Comparison of ENCODE assay signal across 19 cellular contexts in the genomic region with DNA sequence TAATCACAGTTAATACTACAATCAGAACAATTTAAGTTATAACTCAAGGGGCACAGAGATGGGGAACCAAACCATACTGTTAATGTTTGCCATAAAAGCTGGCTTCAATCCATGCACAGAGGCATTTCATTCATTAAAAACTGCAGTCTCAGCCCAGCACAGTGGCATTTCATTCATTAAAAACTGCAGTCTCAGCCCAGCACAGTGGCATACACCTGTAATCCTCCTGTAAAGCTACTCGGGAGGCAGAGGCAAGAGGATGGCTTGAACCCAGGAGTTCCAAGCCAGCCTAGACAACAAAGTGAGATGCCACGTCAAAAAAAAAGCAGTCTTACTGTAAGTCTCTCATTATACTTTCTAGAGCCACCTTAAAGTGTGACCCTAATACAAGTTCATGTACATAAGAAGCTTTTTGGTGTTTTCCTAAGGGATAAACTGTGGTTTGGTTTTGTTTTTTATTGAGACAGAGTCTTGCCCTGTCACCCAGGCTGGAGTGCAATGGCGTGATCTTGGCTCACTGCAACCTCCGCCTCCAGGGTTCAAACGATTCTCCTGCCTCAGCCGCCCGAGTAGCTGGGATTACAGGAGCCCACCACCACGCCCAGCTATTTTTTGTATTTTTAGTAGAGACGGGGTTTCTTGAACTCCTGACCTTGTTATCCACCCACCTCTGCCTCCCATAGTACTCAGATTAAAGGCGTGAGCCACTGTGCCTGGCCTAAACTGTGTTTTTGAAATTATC. TPM values are rescaled to one million over a fixed set of nuclear protein-coding genes. Genes with fewer than 3 reads are reported as not detected.
DNase-seq lines count a peak whose midpoint lies in the region; ATAC-seq and TF ChIP-seq lines count a peak whose summit lies in the region.
"Had no signal": no experiment of that assay in that cellular context is flagged by ENCODE, and none has a peak within 500 bp of the region (broad histone marks: within the 10 kb centered on the region; RNA-seq: fewer than 3 reads in every experiment).

No MANE protein-coding gene starts in this region.

- no peaks in the 10 kb centered on the region for H3K9me3 ChIP-seq in upper lobe of right lung
- H3K9me3 ChIP-seq: vagina had no signal

- no peaks in the 10 kb centered on the region for H3K9me3 Mint-ChIP-seq in activated naive CD4-positive, alpha-beta T cell treated with anti-CD3 and anti-CD28 coated beads for 36 hours
- H3K9me3 Mint-ChIP-seq in central memory CD8-positive, alpha-beta T cell, result no peaks in the 10 kb centered on the region
- peaks cover 2% of the 10 kb centered on the region for H3K9me3 Mint-ChIP-seq in stimulated activated memory B cell treated with anti-CD40 and anti-IgM and Interleukin-4, amounts not matched to agents 10 μg/mL and 1 μg/mL and 100 μg/mL, for 72 hours

- peaks cover 55% of the 10 kb centered on the region for H3K4me1 Mint-ChIP-seq in activated naive CD4-positive, alpha-beta T cell treated with anti-CD3 and anti-CD28 coated beads for 36 hours (ENCODE audit: low read depth)
- H3K4me1 Mint-ChIP-seq in central memory CD8-positive, alpha-beta T cell, result peaks cover 36% of the 10 kb centered on the region
- peaks cover 57% of the 10 kb centered on the region for H3K4me1 Mint-ChIP-seq in stimulated activated memory B cell treated with anti-CD40 and anti-IgM and Interleukin-4, amounts not matched to agents 10 μg/mL and 1 μg/mL and 100 μg/mL, for 72 hours

- no peaks in the 10 kb centered on the region for H3K27me3 ChIP-seq in upper lobe of right lung
- H3K27me3 ChIP-seq: vagina had no signal

- no peaks in the 10 kb centered on the region for H3K27me3 Mint-ChIP-seq in activated naive CD4-positive, alpha-beta T cell treated with anti-CD3 and anti-CD28 coated beads for 36 hours (ENCODE audit: low read depth)
- no peaks in the 10 kb centered on the region for H3K27me3 Mint-ChIP-seq in central memory CD8-positive, alpha-beta T cell
- no peaks in the 10 kb centered on the region for H3K27me3 Mint-ChIP-seq in stimulated activated memory B cell treated with anti-CD40 and anti-IgM and Interleukin-4, amounts not matched to agents 10 μg/mL and 1 μg/mL and 100 μg/mL, for 72 hours

- no peak for DNase-seq in activated naive CD4-positive, alpha-beta T cell treated with anti-CD3 and anti-CD28 coated beads for 36 hours
- DNase-seq in activated naive CD4-positive, alpha-beta T cell (lab: John Stamatoyannopoulos, UW), result no peak
- DNase-seq in LNCaP clone FGC (ENCODE audit: low read depth), result peak; percentile 37
- no peak for DNase-seq in central memory CD8-positive, alpha-beta T cell (ENCODE audit: low spot score in 2 of 2)
- DNase-seq in SHP77 (lab: John Stamatoyannopoulos, UW), result no peak
- no peak for DNase-seq in NCI-H1105 (lab: John Stamatoyannopoulos, UW)
- no peak for DNase-seq in upper lobe of right lung
- DNase-seq: activated CD8-positive, alpha-beta memory T cell treated with anti-CD3 and anti-CD28 coated beads, Interleukin-2, amount 50 U/mL, for 4 hours; aorta; cortex of kidney; H7; head of caudate nucleus; IMR-90; islet precursor cell; occipital lobe; stimulated activated CD4-positive, alpha-beta T cell treated with anti-CD3 and anti-CD28 coated beads, Interleukin-4, amount 100 ng/mL, for 24 hours had no signal

- no peak for TF ChIP-seq CTCF in LNCaP clone FGC (IDR thresholded peaks at IDR 0.05; ENCODE audit: control insufficient read depth, extremely low read depth, insufficient read depth)
- no peak for TF ChIP-seq CTCF in upper lobe of right lung (IDR thresholded peaks at IDR 0.05)

- peak overlapping the region; percentile 12 for H3K4me3 Mint-ChIP-seq in activated naive CD4-positive, alpha-beta T cell treated with anti-CD3 and anti-CD28 coated beads for 36 hours
- peak overlapping the region; percentile 47 for H3K4me3 Mint-ChIP-seq in central memory CD8-positive, alpha-beta T cell
- no peak overlapping the region for H3K4me3 Mint-ChIP-seq in stimulated activated memory B cell treated with anti-CD40 and anti-IgM and Interleukin-4, amounts not matched to agents 10 μg/mL and 1 μg/mL and 100 μg/mL, for 72 hours

- no peaks in the 10 kb centered on the region for H3K36me3 ChIP-seq in upper lobe of right lung
- H3K36me3 ChIP-seq: vagina had no signal

- peak overlapping the region; percentile 73 for H3K27ac Mint-ChIP-seq in activated naive CD4-positive, alpha-beta T cell treated with anti-CD3 and anti-CD28 coated beads for 36 hours
- peak overlapping the region; percentile 74 for H3K27ac Mint-ChIP-seq in central memory CD8-positive, alpha-beta T cell (ENCODE audit: low read depth)
- H3K27ac Mint-ChIP-seq in stimulated activated memory B cell treated with anti-CD40 and anti-IgM and Interleukin-4, amounts not matched to agents 10 μg/mL and 1 μg/mL and 100 μg/mL, for 72 hours, result peak overlapping the region; percentile 13

- no peak overlapping the region for H3K27ac ChIP-seq in upper lobe of right lung
- H3K27ac ChIP-seq: vagina had no signal

- H3K36me3 Mint-ChIP-seq in activated naive CD4-positive, alpha-beta T cell treated with anti-CD3 and anti-CD28 coated beads for 36 hours (ENCODE audit: low read depth), result no peaks in the 10 kb centered on the region
- peaks cover 17% of the 10 kb centered on the region for H3K36me3 Mint-ChIP-seq in central memory CD8-positive, alpha-beta T cell (ENCODE audit: insufficient read depth)
- H3K36me3 Mint-ChIP-seq in stimulated activated memory B cell treated with anti-CD40 and anti-IgM and Interleukin-4, amounts not matched to agents 10 μg/mL and 1 μg/mL and 100 μg/mL, for 72 hours, result peaks cover 16% of the 10 kb centered on the region

- intact Hi-C loops in activated naive CD4-positive, alpha-beta T cell treated with anti-CD3 and anti-CD28 coated beads for 36 hours (cut with micrococcal nuclease), result loop anchor here (2.0 kb wide), 2 partner anchors 16 to 68 kb away; partner anchors contain the start of gene TBCE
- intact Hi-C loops in upper lobe of right lung (cut with DNase I), result no loop called here

- CTCF ChIA-PET in activated naive CD4-positive, alpha-beta T cell treated with anti-CD3 and anti-CD28 coated beads for 36 hours (lab: Charles Lee), result interaction anchor here (0.7 to 1.9 kb wide), 4 partner anchors 14 to 461 kb away, joined by 3 to 7 read pairs (median 3); no protein-coding TSS in a partner anchor

- ATAC-seq in central memory CD8-positive, alpha-beta T cell (replicated peaks; ENCODE audit: extremely low read depth, poor library complexity, severe bottlenecking), result no peak
- no peak for ATAC-seq in stimulated activated memory B cell treated with anti-CD40 and anti-IgM and Interleukin-4, amounts not matched to agents 10 μg/mL and 1 μg/mL and 100 μg/mL, for 72 hours
- no peak for ATAC-seq in upper lobe of right lung
- ATAC-seq: SK-N-SH treated with all-trans-retinoic acid at 6 μM for 48 hours had no signal

- peaks cover 15% of the 10 kb centered on the region for H3K4me1 ChIP-seq in upper lobe of right lung

- H3K4me3 ChIP-seq in LNCaP clone FGC (ENCODE audit: low read depth, low read length), result no peak overlapping the region
- H3K4me3 ChIP-seq in upper lobe of right lung, result no peak overlapping the region
- H3K4me3 ChIP-seq: vagina had no signal

RNA-seq across cellular contexts. Expression of gene ARID4B, which starts 29.0 kb away (rescaled TPM):
- 10 to 100 TPM; 39.9 to 43.8 TPM for total RNA-seq in activated naive CD4-positive, alpha-beta T cell treated with anti-CD3 and anti-CD28 coated beads for 36 hours
- total RNA-seq in upper lobe of right lung, result 38.7 TPM

RNA-seq across cellular contexts. Expression of gene GGPS1, which starts 29.4 kb away (rescaled TPM):
- 10 to 100 TPM; 35.3 to 36.9 TPM for total RNA-seq in activated naive CD4-positive, alpha-beta T cell treated with anti-CD3 and anti-CD28 coated beads for 36 hours
- 33.1 TPM for total RNA-seq in upper lobe of right lung

Comparison
In these comparisons a context has a peak if more than half of its experiments do, and no peak if none do; other contexts are left out.
1. H3K27ac Mint-ChIP-seq: peak in every context shown above with its lines; median percentile 74 in central memory CD8-positive, alpha-beta T cell; 73 in activated naive CD4-positive, alpha-beta T cell treated with anti-CD3 and anti-CD28 coated beads for 36 hours; 13 in stimulated activated memory B cell treated with anti-CD40 and anti-IgM and Interleukin-4, amounts not matched to agents 10 μg/mL and 1 μg/mL and 100 μg/mL, for 72 hours.